15 cellular contexts compared by ENCODE assay signal in the genomic region with DNA sequence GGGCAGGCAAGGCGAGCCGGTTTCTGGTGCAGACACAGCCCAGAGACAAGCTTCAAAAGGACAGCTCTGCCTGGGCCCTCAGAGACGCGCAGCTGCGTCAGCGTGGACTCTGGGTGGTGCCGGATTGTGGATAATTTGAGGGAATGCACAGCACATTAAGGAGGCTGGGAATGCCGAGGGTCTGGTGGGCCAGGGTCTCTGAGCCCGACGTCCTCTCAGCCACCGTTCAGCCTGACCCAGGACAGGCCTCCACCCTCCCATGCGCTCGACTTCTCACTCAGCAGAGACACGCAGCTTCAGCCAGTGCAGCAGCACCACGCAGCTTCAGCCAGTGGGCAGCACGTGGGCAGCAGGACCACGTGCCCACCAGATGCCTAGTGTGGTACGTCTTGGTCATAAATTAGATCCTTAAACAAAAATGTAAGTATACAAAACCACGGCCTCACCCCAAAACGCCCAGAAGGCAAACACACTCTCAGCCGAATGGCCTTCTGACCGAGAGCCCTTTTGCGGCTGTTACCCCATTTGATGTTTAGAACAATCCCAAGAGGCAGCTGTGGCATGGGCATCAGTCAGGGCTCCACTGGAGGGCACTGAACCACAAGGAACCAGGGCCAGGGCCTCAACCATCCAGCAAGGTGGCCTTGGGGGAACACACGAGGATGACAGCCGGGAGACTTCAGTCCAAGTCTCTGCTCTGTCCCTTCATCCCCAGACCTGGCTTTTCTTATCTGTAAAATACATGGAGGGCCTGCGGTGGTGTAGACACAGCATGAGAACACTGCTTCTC.
DNase-seq lines count a peak whose midpoint lies in the region; ATAC-seq, FAIRE-seq and TF ChIP-seq lines count a peak whose summit lies in the region.
"Had no signal": no experiment of that assay in that cellular context is flagged by ENCODE, and none has a peak within 500 bp of the region (broad histone marks: within the 10 kb centered on the region; RNA-seq: fewer than 3 reads in every experiment).

No MANE protein-coding gene starts in this region.

- no peak for TF ChIP-seq POLR2A in HCT116 (IDR thresholded peaks at IDR 0.05; ENCODE audit: borderline replicate concordance, extremely low read depth, insufficient read depth, insufficient read length)

- no peak overlapping the region for H3K9ac ChIP-seq in HCT116 (ENCODE audit: low read length)
- no peak overlapping the region for H3K9ac ChIP-seq in kidney (ENCODE audit: low read length in 2 of 2)

- CTCF ChIA-PET in HCT116 (lab: Charles Lee), result interaction anchor here (2.2 kb wide), 1 partner anchor 111 kb away, joined by 5 read pairs; no protein-coding TSS in a partner anchor

- no peak overlapping the region for H3K4me3 ChIP-seq in HCT116 (replicated peaks in 1 of 2; ENCODE audit: low read depth in 1 of 2, low read length in 2 of 2)
- H3K4me3 ChIP-seq in kidney (ENCODE audit: low read length in 2 of 2), result no peak overlapping the region
- H3K4me3 ChIP-seq: uterus had no signal

- H3K4me1 ChIP-seq in HCT116 (ENCODE audit: control insufficient read depth in 1 of 2, insufficient read depth in 2 of 2, low read length in 2 of 2), result peaks cover 5 to 32% of the 10 kb centered on the region in 2 experiments; a peak in 3 of 4 replicates
- H3K4me1 ChIP-seq in kidney (ENCODE audit: control insufficient read depth in 1 of 2, insufficient read depth in 1 of 2, low read depth in 1 of 2, low read length in 2 of 2), result peaks cover 2 to 8% of the 10 kb centered on the region in 2 donors
- H3K4me1 ChIP-seq: uterus had no signal

- no peaks in the 10 kb centered on the region for H3K79me2 ChIP-seq in HCT116 (ENCODE audit: insufficient read depth, low read length)

- intact Hi-C loops in HCT116 (cut with micrococcal nuclease) (no loop called here), kidney (cut with DNase I) (no loop called here)

- peak; percentile 66 for TF ChIP-seq RAD21 in HCT116 (IDR thresholded peaks at IDR 0.05; ENCODE audit: low read depth)

- FAIRE-seq in kidney (lab: Jason Lieb, UNC), result no peak

- peak; percentile 68 for DNase-seq in ACHN
- no peak for DNase-seq in HCT116 (ENCODE audit: low read depth, low spot score)
- DNase-seq in chondrocyte (ENCODE audit: low spot score), result peak; percentile 52
- DNase-seq in myocyte (ENCODE audit: low read depth), result peak; percentile 51
- DNase-seq in kidney, result no peak
- no peak for DNase-seq in NCI-H2107 (lab: John Stamatoyannopoulos, UW)
- DNase-seq in stimulated activated CD8-positive, alpha-beta memory T cell treated with anti-CD3 and anti-CD28 coated beads, Interleukin-4, amount 100 ng/mL, for 48 hours, result no peak
- no peak for DNase-seq in SKM-1 (lab: John Stamatoyannopoulos, UW; ENCODE audit: unreplicated experiment)
- DNase-seq: activated CD8-positive, alpha-beta memory T cell treated with anti-CD3 and anti-CD28 coated beads, Interleukin-2, amount 50 U/mL, for 48 hours; hippocampal formation; KG1; midbrain; T1000; uterus had no signal

- no peak for ATAC-seq in HCT116

- peaks cover 31% of the 10 kb centered on the region for H3K4me1 Mint-ChIP-seq in chondrocyte (ENCODE audit: low read depth)

- no peaks in the 10 kb centered on the region for H3K36me3 Mint-ChIP-seq in chondrocyte (ENCODE audit: low read depth)

- no peak overlapping the region for H3K4me2 ChIP-seq in HCT116 (ENCODE audit: low read length)

- H3K9me3 Mint-ChIP-seq in chondrocyte (ENCODE audit: low read depth), result no peaks in the 10 kb centered on the region

- no peaks in the 10 kb centered on the region for H3K27me3 ChIP-seq in HCT116 (ENCODE audit: insufficient read depth, low read length)
- H3K27me3 ChIP-seq: uterus had no signal

- no peaks in the 10 kb centered on the region for H3K9me2 ChIP-seq in HCT116 (ENCODE audit: insufficient read depth)

- H3K9me3 ChIP-seq in HCT116 (ENCODE audit: control insufficient read depth in 1 of 2, insufficient read depth in 1 of 2, low read depth in 1 of 2, low read length in 2 of 2), result no peaks in the 10 kb centered on the region
- H3K9me3 ChIP-seq in kidney (ENCODE audit: control insufficient read depth in 1 of 2, low read length in 2 of 2), result no peaks in the 10 kb centered on the region
- H3K9me3 ChIP-seq: uterus had no signal

- RAD21 ChIA-PET in HCT116 (lab: Charles Lee; ENCODE audit: low non-redundant PET in 1 of 2, low total read pairs in 2 of 2, uncharacterized antibody in 2 of 2, unreplicated experiment in 2 of 2), result no interaction called here

- no TSS peak for BruUV-seq in HCT116 (replicated peaks; lab: Mats Ljungman, UMichigan)

- TF ChIP-seq CTCF in HCT116 (IDR thresholded peaks at IDR 0.05 in 2 of 3, conservative IDR thresholded peaks at IDR 0.05 in 1 of 3; ENCODE audit: borderline replicate concordance in 1 of 3, insufficient read depth in 1 of 3, low read depth in 2 of 3, low read length in 2 of 3) (peak in 1 of 3 experiments; percentile 26; a peak in 2 of 6 replicates), chondrocyte (IDR thresholded peaks at IDR 0.05) (peak; percentile 31), kidney (IDR thresholded peaks at IDR 0.05; ENCODE audit: borderline replicate concordance, extremely low read depth, insufficient read depth) (no peak)

- POLR2A ChIA-PET in HCT116 (lab: Charles Lee), result no interaction called here

- no peaks in the 10 kb centered on the region for H3K36me3 ChIP-seq in HCT116 (ENCODE audit: control insufficient read depth in 1 of 2, insufficient read depth in 2 of 2, low read length in 2 of 2)
- no peaks in the 10 kb centered on the region for H3K36me3 ChIP-seq in kidney (ENCODE audit: control insufficient read depth in 1 of 2, insufficient read depth in 2 of 2, low read length in 2 of 2)
- H3K36me3 ChIP-seq: uterus had no signal

- peaks cover 7% of the 10 kb centered on the region for H3K27me3 Mint-ChIP-seq in chondrocyte (ENCODE audit: low read depth)

- no peak overlapping the region for H2AFZ ChIP-seq in HCT116 (ENCODE audit: low read depth, low read length, poor library complexity, severe bottlenecking)

- no peak overlapping the region for H3K4me3 Mint-ChIP-seq in chondrocyte (ENCODE audit: unreplicated experiment)

- no peaks in the 10 kb centered on the region for H4K20me1 ChIP-seq in HCT116 (ENCODE audit: insufficient read depth)

- H3K27ac Mint-ChIP-seq in chondrocyte (ENCODE audit: unreplicated experiment), result no peak overlapping the region

- in situ Hi-C loops in ACHN (cut with HindIII; ENCODE audit: low pct_ligation_motif_present, low pct_unique_long_range_greater_than_20kb, low sequenced_read_pairs), result no loop called here

- H3K27ac ChIP-seq in HCT116 (ENCODE audit: low read depth, low read length), result no peak overlapping the region
- no peak overlapping the region for H3K27ac ChIP-seq in kidney (ENCODE audit: low read depth in 2 of 2, low read length in 2 of 2)
- H3K27ac ChIP-seq: C4-2B, uterus had no signal

TF ChIP-seq in HCT116, 20 proteins besides CTCF, POLR2A, EP300 and RAD21:
- TF ChIP-seq TCF7L2 (IDR thresholded peaks at IDR 0.05; ENCODE audit: borderline replicate concordance, extremely low read depth, insufficient read depth, insufficient read length) (no peak), SIN3A (IDR thresholded peaks at IDR 0.05; ENCODE audit: low read depth) (no peak), EGR1 (IDR thresholded peaks at IDR 0.05; ENCODE audit: low read depth) (no peak), CEBPB (IDR thresholded peaks at IDR 0.05; ENCODE audit: low read depth) (no peak), CBX3 (IDR thresholded peaks at IDR 0.05; ENCODE audit: low read depth) (no peak)
- TF ChIP-seq, protein P1, sequence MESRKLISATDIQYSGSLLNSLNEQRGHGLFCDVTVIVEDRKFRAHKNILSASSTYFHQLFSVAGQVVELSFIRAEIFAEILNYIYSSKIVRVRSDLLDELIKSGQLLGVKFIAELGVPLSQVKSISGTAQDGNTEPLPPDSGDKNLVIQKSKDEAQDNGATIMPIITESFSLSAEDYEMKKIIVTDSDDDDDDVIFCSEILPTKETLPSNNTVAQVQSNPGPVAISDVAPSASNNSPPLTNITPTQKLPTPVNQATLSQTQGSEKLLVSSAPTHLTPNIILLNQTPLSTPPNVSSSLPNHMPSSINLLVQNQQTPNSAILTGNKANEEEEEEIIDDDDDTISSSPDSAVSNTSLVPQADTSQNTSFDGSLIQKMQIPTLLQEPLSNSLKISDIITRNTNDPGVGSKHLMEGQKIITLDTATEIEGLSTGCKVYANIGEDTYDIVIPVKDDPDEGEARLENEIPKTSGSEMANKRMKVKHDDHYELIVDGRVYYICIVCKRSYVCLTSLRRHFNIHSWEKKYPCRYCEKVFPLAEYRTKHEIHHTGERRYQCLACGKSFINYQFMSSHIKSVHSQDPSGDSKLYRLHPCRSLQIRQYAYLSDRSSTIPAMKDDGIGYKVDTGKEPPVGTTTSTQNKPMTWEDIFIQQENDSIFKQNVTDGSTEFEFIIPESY (IDR thresholded peaks at IDR 0.05; ENCODE audit: extremely low read depth, insufficient replicate concordance, low read length), result no peak

Comparison
In these comparisons a context has a peak if more than half of its experiments do, and no peak if none do; other contexts are left out.
1. DNase-seq: peak in ACHN (single experiment), chondrocyte (single experiment) and myocyte (single experiment); none in HCT116 (single experiment), kidney (single experiment), NCI-H2107 (single experiment), stimulated activated CD8-positive, alpha-beta memory T cell treated with anti-CD3 and anti-CD28 coated beads, Interleukin-4, amount 100 ng/mL, for 48 hours (single experiment) and SKM-1 (single experiment).